In genomic region chr11:11965656-11966353, GRCh38 we compare ENCODE assay signal across 1 cellular context.
TF ChIP-seq lines count a peak whose summit lies in the region.

No MANE protein-coding gene starts in this region.

TF ChIP-seq in K562, 482 proteins besides CTCF, POLR2A, EP300 and RAD21 (continued from another document):
- TF ChIP-seq CHD7 (IDR thresholded peaks at IDR 0.05; ENCODE audit: low read depth, low read length): no peak
- peak; percentile 92 for TF ChIP-seq ZFP36 (IDR thresholded peaks at IDR 0.05; ENCODE audit: low read depth, low read length, partially characterized antibody)
- no peak for TF ChIP-seq FOXJ2 (tag; IDR thresholded peaks at IDR 0.05)
